19 cellular contexts compared by ENCODE assay signal in the genomic region with DNA sequence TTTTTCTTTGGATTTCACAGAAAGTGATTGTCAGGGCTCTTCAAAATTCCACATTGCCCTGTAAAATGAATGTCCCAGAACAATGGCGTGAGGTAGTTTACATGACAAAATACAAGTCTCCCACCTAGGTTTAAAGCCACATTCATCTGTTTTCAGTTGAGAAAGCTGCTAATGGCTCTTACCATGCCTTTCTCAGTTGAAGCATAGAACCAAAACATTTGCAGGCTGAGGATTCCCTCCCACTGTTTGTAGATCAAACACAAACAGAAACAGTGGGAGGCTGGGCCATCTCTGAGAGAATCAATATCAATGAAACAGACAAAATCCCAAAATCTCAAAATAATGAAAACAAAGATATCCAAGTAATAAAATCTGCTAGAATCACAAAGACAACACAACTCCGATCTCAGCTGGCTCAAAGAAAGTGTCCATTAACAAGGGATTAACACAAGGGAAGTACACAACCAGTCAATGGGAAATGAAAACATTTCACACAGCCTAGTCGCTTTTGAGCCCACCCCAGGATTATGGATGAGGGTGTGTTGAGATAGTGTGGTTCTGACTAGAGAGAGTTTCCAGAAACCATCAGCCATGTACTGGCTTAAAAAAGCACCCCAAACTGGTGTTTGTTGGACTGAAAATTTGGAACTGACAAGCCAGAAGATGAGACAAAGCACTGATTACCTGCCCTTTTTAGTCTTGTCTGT.
"Had no signal": no experiment of that assay in that cellular context is flagged by ENCODE, and none has a peak within 500 bp of the region (broad histone marks: within the 10 kb centered on the region; RNA-seq: fewer than 3 reads in every experiment).

No MANE protein-coding gene starts in this region.

- FAIRE-seq: keratinocyte, pancreas had no signal

- H3K4me3 ChIP-seq: cardiac muscle cell, pancreas, thoracic aorta, upper lobe of left lung had no signal

- DNase-seq: activated CD4-positive, alpha-beta T cell treated with anti-CD3 and anti-CD28 coated beads, Interleukin-2, amount 10 ng/mL, durations not matched to agents 7 days and 5 days; activated CD4-positive, CD25-positive, alpha-beta regulatory T cell treated with anti-CD3 and anti-CD28 coated beads, Interleukin-2, amount 50 U/mL, for 72 hours; activated CD8-positive, alpha-beta T cell treated with anti-CD3 and anti-CD28 coated beads, Interleukin-2, amount 10 ng/mL, durations not matched to agents 7 days and 5 days; activated gamma-delta T cell; activated naive CD4-positive, alpha-beta T cell treated with anti-CD3 and anti-CD28 coated beads, Interleukin-2, amount 50 U/mL, for 16 hours; activated naive CD8-positive, alpha-beta T cell treated with anti-CD3 and anti-CD28 coated beads, Interleukin-2, amount 50 U/mL, for 24 hours; erythroblast; foreskin keratinocyte; left colon; pancreas; right cardiac atrium; stimulated activated CD4-positive, alpha-beta T cell treated with anti-CD3 and anti-CD28 coated beads, Interleukin-4, amount 100 ng/mL, for 24 hours; stimulated activated naive CD4-positive, alpha-beta T cell treated with Interleukin-2 at 50 U/mL for 16 hours; T-helper 2 cell; upper lobe of left lung had no signal

- H3K27me3 ChIP-seq: cardiac muscle cell, pancreas, upper lobe of left lung had no signal

- H3K4me1 ChIP-seq: foreskin keratinocyte, pancreas, upper lobe of left lung had no signal

- H3K9me3 ChIP-seq: pancreas, thoracic aorta, upper lobe of left lung had no signal

- H3K27ac ChIP-seq: cardiac muscle cell, foreskin keratinocyte, pancreas, thoracic aorta, upper lobe of left lung, VCaP had no signal

- H3K36me3 ChIP-seq: cardiac muscle cell, pancreas, thoracic aorta, upper lobe of left lung had no signal
